Comparison of ENCODE assay signal across 27 cellular contexts in the genomic region with DNA sequence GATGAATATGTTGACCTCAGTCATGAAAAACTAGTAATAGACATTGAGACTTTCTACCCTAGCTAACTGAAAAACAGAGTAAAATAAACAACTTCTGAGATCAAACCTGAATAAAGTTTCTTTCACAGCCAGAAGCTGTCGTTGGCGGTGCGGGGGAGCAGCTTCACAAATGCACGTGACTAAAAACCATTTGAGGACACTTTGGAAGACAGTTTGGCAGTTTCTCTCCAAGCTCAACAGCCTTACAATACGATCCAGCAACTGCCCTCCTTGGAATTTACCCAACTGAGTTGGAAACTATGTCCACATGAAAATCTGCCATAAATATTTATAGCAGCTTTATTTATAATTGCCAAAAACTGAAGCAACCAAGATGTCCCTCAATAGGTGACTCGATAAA.
"Had no signal": no experiment of that assay in that cellular context is flagged by ENCODE, and none has a peak within 500 bp of the region (broad histone marks: within the 10 kb centered on the region; RNA-seq: fewer than 3 reads in every experiment).

No MANE protein-coding gene starts in this region.

- H3K4me2 ChIP-seq: neural progenitor cell had no signal

- H3K9ac ChIP-seq: neural progenitor cell had no signal

- H3K27ac ChIP-seq: ascending aorta, gastroesophageal sphincter, lower lobe of right lung, neural progenitor cell, right lobe of liver, stomach, thyroid gland, upper lobe of left lung, VCaP had no signal

- H2AFZ ChIP-seq: neural progenitor cell had no signal

- H3K9me3 ChIP-seq: ascending aorta, gastroesophageal sphincter, lower lobe of right lung, right lobe of liver, stomach, thyroid gland, upper lobe of left lung had no signal

- H3K4me1 ChIP-seq: neural progenitor cell, right lobe of liver had no signal

- H3K27me3 ChIP-seq: ascending aorta, gastroesophageal sphincter, neural progenitor cell, right lobe of liver, stomach, thyroid gland, upper lobe of left lung had no signal

- H3K4me3 ChIP-seq: ascending aorta, gastroesophageal sphincter, lower lobe of right lung, neural progenitor cell, right lobe of liver, stomach, thyroid gland, upper lobe of left lung had no signal

- H3K36me3 ChIP-seq: ascending aorta, gastroesophageal sphincter, lower lobe of right lung, neural progenitor cell, right lobe of liver, stomach, thyroid gland, upper lobe of left lung had no signal

- DNase-seq: activated CD4-positive, alpha-beta T cell treated with anti-CD3 and anti-CD28 coated beads for 48 hours; activated CD4-positive, alpha-beta T cell treated with anti-CD3 and anti-CD28 coated beads, Interleukin-2, amount 50 U/mL, for 48 hours; activated CD8-positive, alpha-beta memory T cell treated with anti-CD3 and anti-CD28 coated beads for 24 hours; activated effector memory CD4-positive, alpha-beta T cell treated with anti-CD3 and anti-CD28 coated beads, Interleukin-2, amount 50 U/mL, for 16 hours; activated naive CD4-positive, alpha-beta T cell treated with anti-CD3 and anti-CD28 coated beads for 36 hours; activated naive CD8-positive, alpha-beta T cell treated with anti-CD3 and anti-CD28 coated beads for 36 hours; activated T-cell treated with anti-CD3 and anti-CD28 coated beads, Interleukin-2, amount 50 U/mL, for 1 hour; hippocampal formation; left cardiac atrium; lower lobe of right lung; mesenchymal stem cell; natural killer cell; occipital lobe; posterior cingulate gyrus; right lobe of liver; small intestine; stimulated activated CD4-positive, alpha-beta T cell treated with anti-CD3 and anti-CD28 coated beads, Interleukin-2, amount 100 ng/mL, for 24 hours; stimulated activated naive B cell treated with anti-CD40 and anti-IgM and Interleukin-4, amounts not matched to agents 10 μg/mL and 1 μg/mL and 100 μg/mL, for 72 hours; stomach; SW 1271; T-helper 9 cell; upper lobe of left lung had no signal

- ATAC-seq: gastroesophageal sphincter; lower lobe of right lung; natural killer cell; right lobe of liver; stimulated activated naive B cell treated with anti-CD40 and anti-IgM and Interleukin-4, amounts not matched to agents 10 μg/mL and 1 μg/mL and 100 μg/mL, for 72 hours had no signal
